21 cellular contexts compared by ENCODE assay signal in the genomic region with DNA sequence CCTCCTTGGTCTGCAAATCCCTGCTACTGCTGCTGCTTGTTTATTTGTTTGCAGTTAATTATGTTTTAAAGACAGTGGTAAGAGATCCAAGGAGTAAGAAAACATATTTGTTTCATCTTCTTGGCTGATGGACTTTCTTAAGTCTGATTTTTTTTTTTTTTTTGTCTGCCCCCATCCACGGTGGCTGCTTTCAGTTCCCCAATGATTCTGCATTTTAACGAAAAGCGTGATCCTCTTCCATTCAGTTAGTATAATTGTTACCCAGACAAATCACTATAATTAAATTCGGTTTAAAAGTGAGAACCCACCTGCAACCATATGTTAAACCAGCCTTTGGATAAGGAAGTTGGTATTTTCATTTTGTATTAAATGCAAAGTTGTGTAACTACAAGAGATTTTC.
"Had no signal": no experiment of that assay in that cellular context is flagged by ENCODE, and none has a peak within 500 bp of the region (broad histone marks: within the 10 kb centered on the region; RNA-seq: fewer than 3 reads in every experiment).

No MANE protein-coding gene starts in this region.

- H3K9me3 Mint-ChIP-seq: stimulated activated naive B cell treated with anti-CD40 and anti-IgM and Interleukin-4, amounts not matched to agents 10 μg/mL and 1 μg/mL and 100 μg/mL, for 72 hours; stimulated activated naive CD8-positive, alpha-beta T cell treated with anti-CD3 and anti-CD28 coated beads, Interleukin-15, amount 100 ng/mL, for 72 hours had no signal

- H3K9me3 ChIP-seq: right atrium auricular region, testis, tibial nerve, upper lobe of right lung had no signal

- H3K4me3 ChIP-seq: coronary artery, hepatocyte, right atrium auricular region, sigmoid colon, skin epidermis, tibial nerve, upper lobe of right lung had no signal

- H3K27ac Mint-ChIP-seq: endodermal cell; naive thymus-derived CD8-positive, alpha-beta T cell; stimulated activated naive B cell treated with anti-CD40 and anti-IgM and Interleukin-4, amounts not matched to agents 10 μg/mL and 1 μg/mL and 100 μg/mL, for 72 hours; stimulated activated naive CD8-positive, alpha-beta T cell treated with anti-CD3 and anti-CD28 coated beads, Interleukin-15, amount 100 ng/mL, for 72 hours had no signal

- H3K27ac ChIP-seq: coronary artery, foreskin keratinocyte, hepatocyte, right atrium auricular region, sigmoid colon, skin epidermis, testis, tibial nerve, upper lobe of right lung had no signal

- H3K36me3 ChIP-seq: right atrium auricular region, sigmoid colon, tibial nerve, upper lobe of right lung had no signal

- DNase-seq: effector CD4-positive, alpha-beta T cell; endodermal cell; erythroblast; foreskin keratinocyte; head of caudate nucleus; left colon; naive thymus-derived CD8-positive, alpha-beta T cell; posterior cingulate gyrus; sigmoid colon; stimulated activated CD4-positive, alpha-beta T cell treated with anti-CD3 and anti-CD28 coated beads, Interleukin-2, amount 100 ng/mL, for 24 hours; stimulated activated CD4-positive, alpha-beta T cell treated with anti-CD3 and anti-CD28 coated beads, Interleukin-4, amount 100 ng/mL, for 4 hours; stimulated activated naive B cell treated with anti-CD40 and anti-IgM and Interleukin-4, amounts not matched to agents 10 μg/mL and 1 μg/mL and 100 μg/mL, for 72 hours; stimulated activated naive CD8-positive, alpha-beta T cell treated with anti-CD3 and anti-CD28 coated beads, Interleukin-15, amount 100 ng/mL, for 72 hours; testis; upper lobe of right lung had no signal

- H3K4me1 Mint-ChIP-seq: naive thymus-derived CD8-positive, alpha-beta T cell; stimulated activated naive CD8-positive, alpha-beta T cell treated with anti-CD3 and anti-CD28 coated beads, Interleukin-15, amount 100 ng/mL, for 72 hours had no signal

- H2AFZ ChIP-seq: hepatocyte had no signal

- H3K4me2 ChIP-seq: hepatocyte had no signal

- H3K4me3 Mint-ChIP-seq: endodermal cell; naive thymus-derived CD8-positive, alpha-beta T cell; stimulated activated naive B cell treated with anti-CD40 and anti-IgM and Interleukin-4, amounts not matched to agents 10 μg/mL and 1 μg/mL and 100 μg/mL, for 72 hours; stimulated activated naive CD8-positive, alpha-beta T cell treated with anti-CD3 and anti-CD28 coated beads, Interleukin-15, amount 100 ng/mL, for 72 hours had no signal

- H3K4me1 ChIP-seq: right atrium auricular region, sigmoid colon, testis, tibial nerve, upper lobe of right lung had no signal

- ATAC-seq: left colon; naive thymus-derived CD8-positive, alpha-beta T cell; stimulated activated naive CD8-positive, alpha-beta T cell treated with anti-CD3 and anti-CD28 coated beads, Interleukin-15, amount 100 ng/mL, for 72 hours; upper lobe of right lung had no signal

- FAIRE-seq: endothelial cell of umbilical vein had no signal

- H3K79me2 ChIP-seq: hepatocyte had no signal

- H3K36me3 Mint-ChIP-seq: naive thymus-derived CD8-positive, alpha-beta T cell; stimulated activated naive B cell treated with anti-CD40 and anti-IgM and Interleukin-4, amounts not matched to agents 10 μg/mL and 1 μg/mL and 100 μg/mL, for 72 hours had no signal

- H3K27me3 Mint-ChIP-seq: stimulated activated naive CD8-positive, alpha-beta T cell treated with anti-CD3 and anti-CD28 coated beads, Interleukin-15, amount 100 ng/mL, for 72 hours had no signal
